In genomic region chr2:207474871-207475485, GRCh38 we compare ENCODE assay signal across 8 cellular contexts. TPM values are rescaled to one million over a fixed set of nuclear protein-coding genes. Genes with fewer than 3 reads are reported as not detected.
DNase-seq lines count a peak whose midpoint lies in the region; ATAC-seq, FAIRE-seq and TF ChIP-seq lines count a peak whose summit lies in the region.

No MANE protein-coding gene starts in this region.

- in situ Hi-C loops in brain microvascular endothelial cell (cut with HindIII; ENCODE audit: low pct_ligation_motif_present, low sequenced_read_pairs) = no loop called here

- H3K36me3 ChIP-seq in Peyer's patch (no peaks in the 10 kb centered on the region), brain microvascular endothelial cell (replicated peaks) (no peaks in the 10 kb centered on the region)

- H3K9me3 ChIP-seq in Peyer's patch = no peaks in the 10 kb centered on the region

- no peaks in the 10 kb centered on the region for H3K4me1 ChIP-seq in Peyer's patch

- no peak overlapping the region for H3K4me3 ChIP-seq in HFF-Myc (replicated peaks; ENCODE audit: low read depth, low read length)
- H3K4me3 ChIP-seq in Peyer's patch = no peak overlapping the region
- H3K4me3 ChIP-seq in brain microvascular endothelial cell (ENCODE audit: low read depth, low read length) = no peak overlapping the region

- H3K27ac ChIP-seq in Peyer's patch (no peak overlapping the region), brain microvascular endothelial cell (no peak overlapping the region)

- no peak for ATAC-seq in GM19455 (IDR thresholded peaks at IDR 0.05; ENCODE audit: unreplicated experiment)
- ATAC-seq in GM19395 (IDR thresholded peaks at IDR 0.05; ENCODE audit: unreplicated experiment) = no peak

- TF ChIP-seq CTCF in D721Med (IDR thresholded peaks at IDR 0.05; ENCODE audit: insufficient read depth, missing control alignments) (peak; percentile 76), HFF-Myc (IDR thresholded peaks at IDR 0.05; ENCODE audit: low read depth, low read length, missing control alignments) (peak; percentile 33), Peyer's patch (IDR thresholded peaks at IDR 0.05) (peak; percentile 60 to 92 (median 87)), brain microvascular endothelial cell (IDR thresholded peaks at IDR 0.05; ENCODE audit: low read depth, low read length, missing control alignments) (peak; percentile 51)

- peak; percentile 91 for FAIRE-seq in D721Med (lab: Jason Lieb, UNC)

- H3K27me3 ChIP-seq in Peyer's patch (no peaks in the 10 kb centered on the region), brain microvascular endothelial cell (replicated peaks) (no peaks in the 10 kb centered on the region)

- no peak for TF ChIP-seq POLR2A in Peyer's patch (IDR thresholded peaks at IDR 0.05)

- DNase-seq in D721Med (ENCODE audit: insufficient read length, low spot score) = no peak
- peak; percentile 37 for DNase-seq in HFF-Myc (ENCODE audit: extremely low read depth, low read depth)
- peak in 2 of 3 donors; percentile 27 to 61 for DNase-seq in Peyer's patch
- DNase-seq in brain microvascular endothelial cell = peak; percentile 51
- DNase-seq in iris pigment epithelial cell (ENCODE audit: low read depth) = peak; percentile 57
- DNase-seq in stimulated activated CD4-positive, alpha-beta T cell treated with anti-CD3 and anti-CD28 coated beads, Interleukin-2, amount 100 ng/mL, for 48 hours = peak; percentile 47 to 59

RNA-seq across cellular contexts. Expression of gene CREB1, which starts 54.8 kb away (rescaled TPM):
- 10 to 100 TPM; 27.9 to 97.4 (median 54.6) TPM for total RNA-seq in Peyer's patch

Comparison
In these comparisons a context has a peak if more than half of its experiments do, and no peak if none do; other contexts are left out.
1. CTCF ChIP-seq: peak in every context shown above with its lines; median percentile 87 in Peyer's patch; 76 in D721Med; 51 in brain microvascular endothelial cell; 33 in HFF-Myc.